Comparison of ENCODE assay signal across 26 cellular contexts in the genomic region with DNA sequence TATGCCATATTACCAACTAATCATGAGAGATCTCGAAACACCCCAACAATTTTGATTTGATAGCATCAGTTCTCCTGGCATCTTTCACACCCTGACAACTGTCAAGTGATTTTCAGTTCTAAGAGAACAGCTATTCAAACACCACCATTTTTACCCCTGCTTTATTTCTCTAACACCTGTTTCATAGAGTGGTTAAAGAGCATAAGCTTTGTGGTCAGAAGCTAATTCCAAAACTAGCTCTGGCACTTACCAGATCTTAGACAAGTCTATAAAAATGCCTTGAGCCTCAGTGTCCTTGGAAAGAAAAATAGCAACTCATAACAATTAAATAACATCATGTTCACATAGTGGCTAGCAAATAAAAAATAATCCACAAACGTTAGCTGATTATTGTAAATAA.
"Had no signal": no experiment of that assay in that cellular context is flagged by ENCODE, and none has a peak within 500 bp of the region (broad histone marks: within the 10 kb centered on the region; RNA-seq: fewer than 3 reads in every experiment).

No MANE protein-coding gene starts in this region.

- H3K27ac ChIP-seq: hepatocyte, left lung, neutrophil, ovary, prostate gland, thyroid gland, upper lobe of right lung, WERI-Rb-1 had no signal

- H3K4me2 ChIP-seq: hepatocyte had no signal

- DNase-seq: activated CD4-positive, alpha-beta T cell treated with anti-CD3 and anti-CD28 coated beads, Interleukin-2, amount 50 U/mL, for 1 hour; activated CD4-positive, CD25-positive, alpha-beta regulatory T cell treated with anti-CD3 and anti-CD28 coated beads, Interleukin-2, amount 50 U/mL, for 72 hours; activated CD8-positive, alpha-beta memory T cell treated with anti-CD3 and anti-CD28 coated beads, Interleukin-2, amount 50 U/mL, for 4 hours; activated T-cell treated with anti-CD3 and anti-CD28 coated beads, Interleukin-2, amount 50 U/mL, for 24 hours; amniotic stem cell; dermis blood vessel endothelial cell; effector memory CD4-positive, alpha-beta T cell; foreskin melanocyte; glutamatergic neuron; immature natural killer cell; left lung; midbrain; ovary; stimulated activated CD4-positive, alpha-beta T cell treated with anti-CD3 and anti-CD28 coated beads, Interleukin-4, amount 100 ng/mL, for 4 hours; substantia nigra; T-helper 1 cell; thyroid gland; upper lobe of right lung; WERI-Rb-1 had no signal

- H3K9me3 ChIP-seq: left lung, neutrophil, ovary, prostate gland, thyroid gland, upper lobe of right lung had no signal

- H3K4me1 ChIP-seq: prostate gland, thyroid gland, upper lobe of right lung had no signal

- H3K27ac Mint-ChIP-seq: activated T-cell treated with anti-CD3 and anti-CD28 coated beads, Interleukin-2, amount 50 U/mL, for 24 hours; immature natural killer cell; nephron; stimulated activated naive CD8-positive, alpha-beta T cell treated with anti-CD3 and anti-CD28 coated beads, Interleukin-15, Interleukin-2, amounts not matched to agents 100 ng/mL and 50 ng/mL, for 24 hours had no signal

- H3K27me3 ChIP-seq: hepatocyte, left lung, neutrophil, ovary, thyroid gland, upper lobe of right lung had no signal

- H3K36me3 ChIP-seq: ovary, prostate gland, WERI-Rb-1 had no signal

- H3K4me3 ChIP-seq: hepatocyte, left lung, ovary, prostate gland, thyroid gland, upper lobe of right lung had no signal

- H3K4me3 Mint-ChIP-seq: activated T-cell treated with anti-CD3 and anti-CD28 coated beads, Interleukin-2, amount 50 U/mL, for 24 hours; activated T-helper 17 cell treated with anti-CD3 and anti-CD28 coated beads, Interleukin-2, amount 50 U/mL, for 72 hours; immature natural killer cell; nephron; stimulated activated naive CD8-positive, alpha-beta T cell treated with anti-CD3 and anti-CD28 coated beads, Interleukin-15, Interleukin-2, amounts not matched to agents 100 ng/mL and 50 ng/mL, for 24 hours had no signal

- H3K9me3 Mint-ChIP-seq: activated naive CD4-positive, alpha-beta T cell treated with anti-CD3 and anti-CD28 coated beads, Interleukin-2, amount 50 U/mL, for 72 hours; activated T-cell treated with anti-CD3 and anti-CD28 coated beads, Interleukin-2, amount 50 U/mL, for 24 hours; activated T-helper 17 cell treated with anti-CD3 and anti-CD28 coated beads, Interleukin-2, amount 50 U/mL, for 72 hours; immature natural killer cell; nephron; stimulated activated naive CD8-positive, alpha-beta T cell treated with anti-CD3 and anti-CD28 coated beads, Interleukin-15, Interleukin-2, amounts not matched to agents 100 ng/mL and 50 ng/mL, for 24 hours had no signal

- H3K27me3 Mint-ChIP-seq: activated T-cell treated with anti-CD3 and anti-CD28 coated beads, Interleukin-2, amount 50 U/mL, for 24 hours; activated T-helper 17 cell treated with anti-CD3 and anti-CD28 coated beads, Interleukin-2, amount 50 U/mL, for 72 hours; stimulated activated naive CD8-positive, alpha-beta T cell treated with anti-CD3 and anti-CD28 coated beads, Interleukin-15, Interleukin-2, amounts not matched to agents 100 ng/mL and 50 ng/mL, for 24 hours had no signal

- ATAC-seq: activated naive CD4-positive, alpha-beta T cell treated with anti-CD3 and anti-CD28 coated beads, Interleukin-2, amount 50 U/mL, for 72 hours; activated T-helper 17 cell treated with anti-CD3 and anti-CD28 coated beads, Interleukin-2, amount 50 U/mL, for 72 hours; left lung; upper lobe of right lung had no signal

- H2AFZ ChIP-seq: hepatocyte had no signal
